In the genomic region with DNA sequence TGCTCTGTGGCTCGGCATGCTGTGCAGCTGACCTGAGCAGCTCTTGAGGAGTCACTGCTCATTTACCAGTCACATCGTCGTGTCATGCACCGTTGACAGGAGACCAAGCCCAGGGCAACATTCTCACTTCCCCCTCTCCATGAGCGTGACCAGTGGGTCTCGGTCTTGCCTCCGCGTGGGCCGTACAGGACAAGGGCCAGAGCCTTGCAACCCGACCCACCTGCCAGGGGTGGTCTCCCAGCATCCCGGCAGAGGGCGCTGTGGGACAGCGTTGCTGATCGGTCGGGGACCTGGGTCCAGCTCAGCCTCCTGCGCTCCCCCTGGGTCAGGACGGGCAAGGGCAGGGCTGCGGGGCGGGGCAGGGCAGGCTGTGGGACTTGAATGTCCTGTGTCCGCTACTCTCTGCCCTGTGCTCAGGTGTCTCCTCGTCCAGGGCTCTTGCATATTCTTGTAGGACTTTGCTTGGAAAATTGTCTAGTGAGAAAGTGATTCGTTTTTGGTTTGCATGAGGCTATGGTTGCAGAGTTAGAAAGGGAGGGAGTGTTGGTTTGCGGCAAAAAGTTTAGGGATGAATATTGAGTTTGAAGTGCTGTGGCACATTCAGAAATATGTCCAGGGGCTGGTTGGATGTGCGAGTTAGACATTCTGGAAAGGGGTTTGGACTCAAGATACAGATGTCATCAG, we compare ENCODE assay signal across 1 cellular context.
A peak's percentile ranks its signal among the peaks of the same experiment; 100 is the strongest.
TF ChIP-seq lines count a peak whose summit lies in the region.

No MANE protein-coding gene starts in this region.

TF ChIP-seq in HepG2, 621 proteins besides CTCF, POLR2A, EP300 and RAD21 (continued from another document and continues in another):
- 0 out of 2 replicates have a peak, but pooled peaks have one; percentile 46 for TF ChIP-seq CBX5 (CRISPR knock-in tag; IDR thresholded peaks at IDR 0.05; ENCODE audit: borderline replicate concordance)
- 0 out of 2 replicates have a peak, but pooled peaks have one; percentile 26 for TF ChIP-seq FOXC1 (CRISPR knock-in tag; IDR thresholded peaks at IDR 0.05; ENCODE audit: borderline replicate concordance)
- TF ChIP-seq, protein P1, sequence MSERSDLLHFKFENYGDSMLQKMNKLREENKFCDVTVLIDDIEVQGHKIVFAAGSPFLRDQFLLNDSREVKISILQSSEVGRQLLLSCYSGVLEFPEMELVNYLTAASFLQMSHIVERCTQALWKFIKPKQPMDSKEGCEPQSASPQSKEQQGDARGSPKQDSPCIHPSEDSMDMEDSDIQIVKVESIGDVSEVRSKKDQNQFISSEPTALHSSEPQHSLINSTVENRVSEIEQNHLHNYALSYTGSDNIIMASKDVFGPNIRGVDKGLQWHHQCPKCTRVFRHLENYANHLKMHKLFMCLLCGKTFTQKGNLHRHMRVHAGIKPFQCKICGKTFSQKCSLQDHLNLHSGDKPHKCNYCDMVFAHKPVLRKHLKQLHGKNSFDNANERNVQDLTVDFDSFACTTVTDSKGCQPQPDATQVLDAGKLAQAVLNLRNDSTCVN (CRISPR knock-in tag; IDR thresholded peaks at IDR 0.05; ENCODE audit: borderline replicate concordance) = no peak
- TF ChIP-seq RXRB (CRISPR knock-in tag; IDR thresholded peaks at IDR 0.05; ENCODE audit: borderline replicate concordance) = peak; percentile 63; the same call in 1 of the 2 replicates
- TF ChIP-seq, protein P2, sequence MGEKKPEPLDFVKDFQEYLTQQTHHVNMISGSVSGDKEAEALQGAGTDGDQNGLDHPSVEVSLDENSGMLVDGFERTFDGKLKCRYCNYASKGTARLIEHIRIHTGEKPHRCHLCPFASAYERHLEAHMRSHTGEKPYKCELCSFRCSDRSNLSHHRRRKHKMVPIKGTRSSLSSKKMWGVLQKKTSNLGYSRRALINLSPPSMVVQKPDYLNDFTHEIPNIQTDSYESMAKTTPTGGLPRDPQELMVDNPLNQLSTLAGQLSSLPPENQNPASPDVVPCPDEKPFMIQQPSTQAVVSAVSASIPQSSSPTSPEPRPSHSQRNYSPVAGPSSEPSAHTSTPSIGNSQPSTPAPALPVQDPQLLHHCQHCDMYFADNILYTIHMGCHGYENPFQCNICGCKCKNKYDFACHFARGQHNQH (CRISPR knock-in tag; IDR thresholded peaks at IDR 0.05) = peak; percentile 47; the same call in 1 of the 2 replicates
- no peak for TF ChIP-seq NCOA5 (CRISPR knock-in tag; IDR thresholded peaks at IDR 0.05)
- TF ChIP-seq JUND (CRISPR knock-in tag; IDR thresholded peaks at IDR 0.05) = no peak
- peak; percentile 60; the same call in 1 of the 2 replicates for TF ChIP-seq KDM1A (CRISPR knock-in tag; IDR thresholded peaks at IDR 0.05)
- no peak for TF ChIP-seq ZNF225 (CRISPR knock-in tag; IDR thresholded peaks at IDR 0.05)
- no peak for TF ChIP-seq SP1 (IDR thresholded peaks at IDR 0.05)
- TF ChIP-seq SP1 (CRISPR knock-in tag; IDR thresholded peaks at IDR 0.05) = peak; percentile 28; the same call in 1 of the 2 replicates
- TF ChIP-seq POLR2AphosphoS2 (IDR thresholded peaks at IDR 0.05; ENCODE audit: low read depth, low read length) = no peak
- TF ChIP-seq SP5 (CRISPR knock-in tag; IDR thresholded peaks at IDR 0.05; ENCODE audit: borderline replicate concordance, low read depth) = peak; percentile 56; the same call in 1 of the 2 replicates
- peak; percentile 27; the same call in 1 of the 2 replicates for TF ChIP-seq FOSL2 (CRISPR knock-in tag; IDR thresholded peaks at IDR 0.05)
- 0 out of 2 replicates have a peak, but pooled peaks have one; percentile 29 for TF ChIP-seq ZNF850 (CRISPR knock-in tag; conservative IDR thresholded peaks at IDR 0.05)
- no peak for TF ChIP-seq BRD4 (CRISPR knock-in tag; IDR thresholded peaks at IDR 0.05)
- peak; percentile 69; the same call in 1 of the 2 replicates for TF ChIP-seq NRL (CRISPR knock-in tag; IDR thresholded peaks at IDR 0.05; ENCODE audit: borderline replicate concordance)
- TF ChIP-seq ZFY (CRISPR knock-in tag; IDR thresholded peaks at IDR 0.05) = peak; percentile 18; the same call in 1 of the 2 replicates
- 0 out of 2 replicates have a peak, but pooled peaks have one; percentile 63 for TF ChIP-seq ZNF619 (CRISPR knock-in tag; IDR thresholded peaks at IDR 0.05)
- TF ChIP-seq ZNF777 (CRISPR knock-in tag; IDR thresholded peaks at IDR 0.05) = no peak
- TF ChIP-seq REPIN1 (CRISPR knock-in tag; IDR thresholded peaks at IDR 0.05; ENCODE audit: borderline replicate concordance, low read depth) = 0 out of 2 replicates have a peak, but pooled peaks have one; percentile 36
- TF ChIP-seq, protein P3, sequence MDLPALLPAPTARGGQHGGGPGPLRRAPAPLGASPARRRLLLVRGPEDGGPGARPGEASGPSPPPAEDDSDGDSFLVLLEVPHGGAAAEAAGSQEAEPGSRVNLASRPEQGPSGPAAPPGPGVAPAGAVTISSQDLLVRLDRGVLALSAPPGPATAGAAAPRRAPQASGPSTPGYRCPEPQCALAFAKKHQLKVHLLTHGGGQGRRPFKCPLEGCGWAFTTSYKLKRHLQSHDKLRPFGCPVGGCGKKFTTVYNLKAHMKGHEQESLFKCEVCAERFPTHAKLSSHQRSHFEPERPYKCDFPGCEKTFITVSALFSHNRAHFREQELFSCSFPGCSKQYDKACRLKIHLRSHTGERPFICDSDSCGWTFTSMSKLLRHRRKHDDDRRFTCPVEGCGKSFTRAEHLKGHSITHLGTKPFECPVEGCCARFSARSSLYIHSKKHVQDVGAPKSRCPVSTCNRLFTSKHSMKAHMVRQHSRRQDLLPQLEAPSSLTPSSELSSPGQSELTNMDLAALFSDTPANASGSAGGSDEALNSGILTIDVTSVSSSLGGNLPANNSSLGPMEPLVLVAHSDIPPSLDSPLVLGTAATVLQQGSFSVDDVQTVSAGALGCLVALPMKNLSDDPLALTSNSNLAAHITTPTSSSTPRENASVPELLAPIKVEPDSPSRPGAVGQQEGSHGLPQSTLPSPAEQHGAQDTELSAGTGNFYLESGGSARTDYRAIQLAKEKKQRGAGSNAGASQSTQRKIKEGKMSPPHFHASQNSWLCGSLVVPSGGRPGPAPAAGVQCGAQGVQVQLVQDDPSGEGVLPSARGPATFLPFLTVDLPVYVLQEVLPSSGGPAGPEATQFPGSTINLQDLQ (CRISPR knock-in tag; IDR thresholded peaks at IDR 0.05) = no peak
- peak; percentile 14; the same call in 1 of the 2 replicates for TF ChIP-seq BCL6 (CRISPR knock-in tag; IDR thresholded peaks at IDR 0.05)
- TF ChIP-seq TEAD3 (CRISPR knock-in tag; optimal IDR thresholded peaks at IDR 0.05; ENCODE audit: borderline replicate concordance) = peak; percentile 23
- TF ChIP-seq, protein P4, sequence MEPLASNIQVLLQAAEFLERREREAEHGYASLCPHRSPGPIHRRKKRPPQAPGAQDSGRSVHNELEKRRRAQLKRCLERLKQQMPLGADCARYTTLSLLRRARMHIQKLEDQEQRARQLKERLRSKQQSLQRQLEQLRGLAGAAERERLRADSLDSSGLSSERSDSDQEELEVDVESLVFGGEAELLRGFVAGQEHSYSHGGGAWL (CRISPR knock-in tag; IDR thresholded peaks at IDR 0.05) = peak; percentile 51; the same call in 1 of the 2 replicates
- peak; percentile 30; the same call in 1 of the 2 replicates for TF ChIP-seq KDM4B (CRISPR knock-in tag; IDR thresholded peaks at IDR 0.05)
- peak; percentile 54 for TF ChIP-seq SAP130 (CRISPR knock-in tag; IDR thresholded peaks at IDR 0.05; ENCODE audit: low read depth)
- peak; percentile 56; the same call in 1 of the 2 replicates for TF ChIP-seq ZNF788 (CRISPR knock-in tag; IDR thresholded peaks at IDR 0.05; ENCODE audit: borderline replicate concordance)
- TF ChIP-seq, protein P5, sequence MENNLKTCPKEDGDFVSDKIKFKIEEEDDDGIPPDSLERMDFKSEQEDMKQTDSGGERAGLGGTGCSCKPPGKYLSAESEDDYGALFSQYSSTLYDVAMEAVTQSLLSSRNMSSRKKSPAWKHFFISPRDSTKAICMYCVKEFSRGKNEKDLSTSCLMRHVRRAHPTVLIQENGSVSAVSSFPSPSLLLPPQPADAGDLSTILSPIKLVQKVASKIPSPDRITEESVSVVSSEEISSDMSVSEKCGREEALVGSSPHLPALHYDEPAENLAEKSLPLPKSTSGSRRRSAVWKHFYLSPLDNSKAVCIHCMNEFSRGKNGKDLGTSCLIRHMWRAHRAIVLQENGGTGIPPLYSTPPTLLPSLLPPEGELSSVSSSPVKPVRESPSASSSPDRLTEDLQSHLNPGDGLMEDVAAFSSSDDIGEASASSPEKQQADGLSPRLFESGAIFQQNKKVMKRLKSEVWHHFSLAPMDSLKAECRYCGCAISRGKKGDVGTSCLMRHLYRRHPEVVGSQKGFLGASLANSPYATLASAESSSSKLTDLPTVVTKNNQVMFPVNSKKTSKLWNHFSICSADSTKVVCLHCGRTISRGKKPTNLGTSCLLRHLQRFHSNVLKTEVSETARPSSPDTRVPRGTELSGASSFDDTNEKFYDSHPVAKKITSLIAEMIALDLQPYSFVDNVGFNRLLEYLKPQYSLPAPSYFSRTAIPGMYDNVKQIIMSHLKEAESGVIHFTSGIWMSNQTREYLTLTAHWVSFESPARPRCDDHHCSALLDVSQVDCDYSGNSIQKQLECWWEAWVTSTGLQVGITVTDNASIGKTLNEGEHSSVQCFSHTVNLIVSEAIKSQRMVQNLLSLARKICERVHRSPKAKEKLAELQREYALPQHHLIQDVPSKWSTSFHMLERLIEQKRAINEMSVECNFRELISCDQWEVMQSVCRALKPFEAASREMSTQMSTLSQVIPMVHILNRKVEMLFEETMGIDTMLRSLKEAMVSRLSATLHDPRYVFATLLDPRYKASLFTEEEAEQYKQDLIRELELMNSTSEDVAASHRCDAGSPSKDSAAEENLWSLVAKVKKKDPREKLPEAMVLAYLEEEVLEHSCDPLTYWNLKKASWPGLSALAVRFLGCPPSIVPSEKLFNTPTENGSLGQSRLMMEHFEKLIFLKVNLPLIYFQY (CRISPR knock-in tag; IDR thresholded peaks at IDR 0.05; ENCODE audit: borderline replicate concordance) = peak; percentile 86; the same call in 1 of the 2 replicates
- TF ChIP-seq, protein P6, sequence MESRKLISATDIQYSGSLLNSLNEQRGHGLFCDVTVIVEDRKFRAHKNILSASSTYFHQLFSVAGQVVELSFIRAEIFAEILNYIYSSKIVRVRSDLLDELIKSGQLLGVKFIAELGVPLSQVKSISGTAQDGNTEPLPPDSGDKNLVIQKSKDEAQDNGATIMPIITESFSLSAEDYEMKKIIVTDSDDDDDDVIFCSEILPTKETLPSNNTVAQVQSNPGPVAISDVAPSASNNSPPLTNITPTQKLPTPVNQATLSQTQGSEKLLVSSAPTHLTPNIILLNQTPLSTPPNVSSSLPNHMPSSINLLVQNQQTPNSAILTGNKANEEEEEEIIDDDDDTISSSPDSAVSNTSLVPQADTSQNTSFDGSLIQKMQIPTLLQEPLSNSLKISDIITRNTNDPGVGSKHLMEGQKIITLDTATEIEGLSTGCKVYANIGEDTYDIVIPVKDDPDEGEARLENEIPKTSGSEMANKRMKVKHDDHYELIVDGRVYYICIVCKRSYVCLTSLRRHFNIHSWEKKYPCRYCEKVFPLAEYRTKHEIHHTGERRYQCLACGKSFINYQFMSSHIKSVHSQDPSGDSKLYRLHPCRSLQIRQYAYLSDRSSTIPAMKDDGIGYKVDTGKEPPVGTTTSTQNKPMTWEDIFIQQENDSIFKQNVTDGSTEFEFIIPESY (CRISPR knock-in tag; IDR thresholded peaks at IDR 0.05) = 0 out of 2 replicates have a peak, but pooled peaks have one; percentile 54
- 0 out of 2 replicates have a peak, but pooled peaks have one; percentile 30 for TF ChIP-seq ZFYVE20 (CRISPR knock-in tag; IDR thresholded peaks at IDR 0.05; ENCODE audit: borderline replicate concordance, low read depth)
- peak; percentile 63 for TF ChIP-seq ZNF883 (CRISPR knock-in tag; IDR thresholded peaks at IDR 0.05; ENCODE audit: not compliant biosample characterization)
- TF ChIP-seq GATAD1 (CRISPR knock-in tag; IDR thresholded peaks at IDR 0.05) = 0 out of 2 replicates have a peak, but pooled peaks have one; percentile 46
- TF ChIP-seq KMT2A (CRISPR knock-in tag; IDR thresholded peaks at IDR 0.05) = 0 out of 2 replicates have a peak, but pooled peaks have one; percentile 34
- TF ChIP-seq, protein P7, sequence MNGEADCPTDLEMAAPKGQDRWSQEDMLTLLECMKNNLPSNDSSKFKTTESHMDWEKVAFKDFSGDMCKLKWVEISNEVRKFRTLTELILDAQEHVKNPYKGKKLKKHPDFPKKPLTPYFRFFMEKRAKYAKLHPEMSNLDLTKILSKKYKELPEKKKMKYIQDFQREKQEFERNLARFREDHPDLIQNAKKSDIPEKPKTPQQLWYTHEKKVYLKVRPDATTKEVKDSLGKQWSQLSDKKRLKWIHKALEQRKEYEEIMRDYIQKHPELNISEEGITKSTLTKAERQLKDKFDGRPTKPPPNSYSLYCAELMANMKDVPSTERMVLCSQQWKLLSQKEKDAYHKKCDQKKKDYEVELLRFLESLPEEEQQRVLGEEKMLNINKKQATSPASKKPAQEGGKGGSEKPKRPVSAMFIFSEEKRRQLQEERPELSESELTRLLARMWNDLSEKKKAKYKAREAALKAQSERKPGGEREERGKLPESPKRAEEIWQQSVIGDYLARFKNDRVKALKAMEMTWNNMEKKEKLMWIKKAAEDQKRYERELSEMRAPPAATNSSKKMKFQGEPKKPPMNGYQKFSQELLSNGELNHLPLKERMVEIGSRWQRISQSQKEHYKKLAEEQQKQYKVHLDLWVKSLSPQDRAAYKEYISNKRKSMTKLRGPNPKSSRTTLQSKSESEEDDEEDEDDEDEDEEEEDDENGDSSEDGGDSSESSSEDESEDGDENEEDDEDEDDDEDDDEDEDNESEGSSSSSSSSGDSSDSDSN (CRISPR knock-in tag; IDR thresholded peaks at IDR 0.05) = peak; percentile 71
- no peak for TF ChIP-seq NONO (IDR thresholded peaks at IDR 0.05)
- TF ChIP-seq NONO (CRISPR knock-in tag; conservative IDR thresholded peaks at IDR 0.05) = peak; percentile 52; the same call in 1 of the 2 replicates
- 0 out of 2 replicates have a peak, but pooled peaks have one; percentile 54 for TF ChIP-seq ZNF567 (CRISPR knock-in tag; IDR thresholded peaks at IDR 0.05; ENCODE audit: borderline replicate concordance)
- TF ChIP-seq, protein P8, sequence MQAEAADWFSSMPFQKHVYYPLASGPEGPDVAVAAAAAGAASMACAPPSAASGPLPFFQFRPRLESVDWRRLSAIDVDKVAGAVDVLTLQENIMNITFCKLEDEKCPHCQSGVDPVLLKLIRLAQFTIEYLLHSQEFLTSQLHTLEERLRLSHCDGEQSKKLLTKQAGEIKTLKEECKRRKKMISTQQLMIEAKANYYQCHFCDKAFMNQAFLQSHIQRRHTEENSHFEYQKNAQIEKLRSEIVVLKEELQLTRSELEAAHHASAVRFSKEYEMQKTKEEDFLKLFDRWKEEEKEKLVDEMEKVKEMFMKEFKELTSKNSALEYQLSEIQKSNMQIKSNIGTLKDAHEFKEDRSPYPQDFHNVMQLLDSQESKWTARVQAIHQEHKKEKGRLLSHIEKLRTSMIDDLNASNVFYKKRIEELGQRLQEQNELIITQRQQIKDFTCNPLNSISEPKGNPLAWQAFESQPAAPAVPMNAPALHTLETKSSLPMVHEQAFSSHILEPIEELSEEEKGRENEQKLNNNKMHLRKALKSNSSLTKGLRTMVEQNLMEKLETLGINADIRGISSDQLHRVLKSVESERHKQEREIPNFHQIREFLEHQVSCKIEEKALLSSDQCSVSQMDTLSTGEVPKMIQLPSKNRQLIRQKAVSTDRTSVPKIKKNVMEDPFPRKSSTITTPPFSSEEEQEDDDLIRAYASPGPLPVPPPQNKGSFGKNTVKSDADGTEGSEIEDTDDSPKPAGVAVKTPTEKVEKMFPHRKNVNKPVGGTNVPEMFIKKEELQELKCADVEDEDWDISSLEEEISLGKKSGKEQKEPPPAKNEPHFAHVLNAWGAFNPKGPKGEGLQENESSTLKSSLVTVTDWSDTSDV (CRISPR knock-in tag; IDR thresholded peaks at IDR 0.05) = no peak
